1 cellular context compared by ENCODE assay signal in genomic region chr1:116759636-116760035, GRCh38.
TF ChIP-seq lines count a peak whose summit lies in the region.

No MANE protein-coding gene starts in this region.

TF ChIP-seq in K562, 482 proteins besides CTCF, POLR2A, EP300 and RAD21:
- TF ChIP-seq ZNF277 (CRISPR knock-in tag; IDR thresholded peaks at IDR 0.05; ENCODE audit: borderline replicate concordance) (no peak), TCFL5 (CRISPR knock-in tag; conservative IDR thresholded peaks at IDR 0.05) (no peak), GTF2A2 (tag; IDR thresholded peaks at IDR 0.05) (no peak), ZBTB8A (IDR thresholded peaks at IDR 0.05; ENCODE audit: partially characterized antibody) (no peak), POLR2AphosphoS5 (IDR thresholded peaks at IDR 0.05; ENCODE audit: control insufficient read depth, insufficient read depth, low read depth, low read length) (no peak)
